In the genomic region with DNA sequence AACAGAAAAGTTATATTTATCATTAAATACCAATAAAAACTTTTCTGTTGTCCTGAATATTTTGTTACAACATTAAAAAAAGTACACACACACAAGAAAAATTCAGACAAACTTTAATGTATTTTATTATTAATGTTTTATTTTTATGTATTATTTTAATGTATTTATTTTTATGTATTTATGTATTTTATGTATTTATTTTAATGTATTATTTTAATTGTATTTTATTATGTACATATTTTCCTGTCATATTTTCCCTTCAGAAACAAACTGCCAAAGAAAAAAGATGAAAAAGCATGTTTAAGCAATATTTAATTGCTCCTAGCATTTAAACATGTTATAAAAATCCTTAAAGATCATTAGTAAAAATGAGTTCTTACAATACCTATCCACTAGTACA, we compare ENCODE assay signal across 20 cellular contexts.
A peak's percentile ranks its signal among the peaks of the same experiment; 100 is the strongest.
DNase-seq lines count a peak whose midpoint lies in the region; ATAC-seq, FAIRE-seq and TF ChIP-seq lines count a peak whose summit lies in the region.
"Had no signal": no experiment of that assay in that cellular context is flagged by ENCODE, and none has a peak within 500 bp of the region (broad histone marks: within the 10 kb centered on the region; RNA-seq: fewer than 3 reads in every experiment).

No MANE protein-coding gene starts in this region.

- peaks cover 65% of the 10 kb centered on the region for H3K4me1 Mint-ChIP-seq in WTC11
- H3K4me1 Mint-ChIP-seq in nephron progenitor cell = peaks cover 77% of the 10 kb centered on the region
- peaks cover 34% of the 10 kb centered on the region for H3K4me1 Mint-ChIP-seq in stimulated activated naive CD8-positive, alpha-beta T cell treated with anti-CD3 and anti-CD28 coated beads, Interleukin-15, amount 100 ng/mL, for 72 hours

- H3K9me2 ChIP-seq in MM.1S (replicated peaks; ENCODE audit: insufficient read depth, low read length) = no peaks in the 10 kb centered on the region

- peak overlapping the region; percentile 52 for H3K4me3 ChIP-seq in MM.1S (ENCODE audit: low read length)
- H3K4me3 ChIP-seq: BLaER1 had no signal

- H3K79me2 ChIP-seq in MM.1S (ENCODE audit: low read length) = peaks cover 69% of the 10 kb centered on the region

- H3K4me3 Mint-ChIP-seq in WTC11 = no peak overlapping the region
- H3K4me3 Mint-ChIP-seq in nephron progenitor cell = no peak overlapping the region
- no peak overlapping the region for H3K4me3 Mint-ChIP-seq in stimulated activated naive CD8-positive, alpha-beta T cell treated with anti-CD3 and anti-CD28 coated beads, Interleukin-15, amount 100 ng/mL, for 72 hours
- H3K4me3 Mint-ChIP-seq: CD4-positive, alpha-beta T cell had no signal

- no peak overlapping the region for H2AFZ ChIP-seq in MM.1S (ENCODE audit: low read length)

- no peak for ATAC-seq in WTC11
- no peak for ATAC-seq in stimulated activated naive CD8-positive, alpha-beta T cell treated with anti-CD3 and anti-CD28 coated beads, Interleukin-15, amount 100 ng/mL, for 72 hours

- H3K27ac Mint-ChIP-seq in WTC11 (no peak overlapping the region), nephron progenitor cell (peak overlapping the region; percentile 18)
- no peak overlapping the region for H3K27ac Mint-ChIP-seq in stimulated activated naive CD8-positive, alpha-beta T cell treated with anti-CD3 and anti-CD28 coated beads, Interleukin-15, amount 100 ng/mL, for 72 hours
- H3K27ac Mint-ChIP-seq: CD4-positive, alpha-beta T cell had no signal

- POLR2A ChIA-PET in WTC11 (lab: Charles Lee) = no interaction called here

- CTCF ChIA-PET in WTC11 (lab: Charles Lee) = interaction anchor here (0.6 kb wide), 1 partner anchor 620 kb away, joined by 4 read pairs; no protein-coding TSS in a partner anchor

- H3K27me3 Mint-ChIP-seq in WTC11 (ENCODE audit: low read depth) = no peaks in the 10 kb centered on the region
- H3K27me3 Mint-ChIP-seq in nephron progenitor cell (ENCODE audit: low read depth, poor library complexity) = no peaks in the 10 kb centered on the region
- no peaks in the 10 kb centered on the region for H3K27me3 Mint-ChIP-seq in stimulated activated naive CD8-positive, alpha-beta T cell treated with anti-CD3 and anti-CD28 coated beads, Interleukin-15, amount 100 ng/mL, for 72 hours
- H3K27me3 Mint-ChIP-seq: CD4-positive, alpha-beta T cell had no signal

- H3K9me3 ChIP-seq in MM.1S (replicated peaks; ENCODE audit: insufficient read depth, low read length) = no peaks in the 10 kb centered on the region

- H3K36me3 Mint-ChIP-seq in WTC11 (peaks cover 9% of the 10 kb centered on the region; the same call in 1 of the 2 replicates), nephron progenitor cell (ENCODE audit: low read depth) (peaks cover 33% of the 10 kb centered on the region)

- no peak for TF ChIP-seq POLR2A in GM12891 (IDR thresholded peaks at IDR 0.05; ENCODE audit: low read depth, low read length)

- peak overlapping the region; percentile 17; the same call in 1 of the 2 replicates for H3K9ac ChIP-seq in MM.1S (ENCODE audit: low read length)
- H3K9ac ChIP-seq: BLaER1 had no signal

- DNase-seq in MM.1S = no peak
- DNase-seq in WTC11 (ENCODE audit: low spot score) = no peak
- DNase-seq in nephron progenitor cell = no peak
- DNase-seq in SK-N-DZ (ENCODE audit: low spot score) = no peak
- no peak for DNase-seq in inferior parietal cortex (ENCODE audit: extremely low spot score)
- no peak for DNase-seq in GM12891 (ENCODE audit: insufficient read length, low spot score)
- DNase-seq in stimulated activated naive CD8-positive, alpha-beta T cell treated with anti-CD3 and anti-CD28 coated beads, Interleukin-15, amount 100 ng/mL, for 72 hours = no peak
- DNase-seq: 8988T; CD4-positive, alpha-beta T cell; NCI-H1105 treated with DMSO at 0.1 percent for 48 hours; NCI-H146; NCI-H1930; NCI-H2107; NCI-H524; NCI-H748 treated with DMSO at 0.1 percent for 48 hours had no signal

- peaks cover 34% of the 10 kb centered on the region for H3K4me1 ChIP-seq in MM.1S (ENCODE audit: low read length)

- H3K4me2 ChIP-seq in MM.1S (ENCODE audit: low read depth, low read length) = peak overlapping the region; percentile 92
- H3K4me2 ChIP-seq: BLaER1 had no signal

- peak overlapping the region; percentile 72; the same call in 1 of the 2 replicates for H3K27ac ChIP-seq in MM.1S (ENCODE audit: low read length)
- H3K27ac ChIP-seq: BLaER1, HL-60 had no signal

- FAIRE-seq in A204.1 (lab: Jason Lieb, UNC) (peak; percentile 94), GM12891 (lab: Jason Lieb, UNC) (no peak)
- FAIRE-seq: D721Med, H54 had no signal

- no peak for TF ChIP-seq CTCF in MM.1S (IDR thresholded peaks at IDR 0.05; ENCODE audit: low read length)
- no peak for TF ChIP-seq CTCF in WTC11 (IDR thresholded peaks at IDR 0.05)
- TF ChIP-seq CTCF in nephron progenitor cell (IDR thresholded peaks at IDR 0.05) = no peak

- H3K9me3 Mint-ChIP-seq in WTC11 (peaks cover 9% of the 10 kb centered on the region), nephron progenitor cell (peaks cover 10% of the 10 kb centered on the region)
- H3K9me3 Mint-ChIP-seq in stimulated activated naive CD8-positive, alpha-beta T cell treated with anti-CD3 and anti-CD28 coated beads, Interleukin-15, amount 100 ng/mL, for 72 hours = peaks cover 15% of the 10 kb centered on the region in 2 donors
- H3K9me3 Mint-ChIP-seq: CD4-positive, alpha-beta T cell had no signal

- H3F3A ChIP-seq in MM.1S (ENCODE audit: insufficient read depth, low read length) = peaks cover 33% of the 10 kb centered on the region

- no peaks in the 10 kb centered on the region for H3K36me3 ChIP-seq in MM.1S (replicated peaks; ENCODE audit: insufficient read depth, low read length)

- no peaks in the 10 kb centered on the region for H3K27me3 ChIP-seq in MM.1S (replicated peaks; ENCODE audit: insufficient read depth, low read length)
- H3K27me3 ChIP-seq: BLaER1 had no signal

- H4K20me1 ChIP-seq in MM.1S (ENCODE audit: insufficient read depth, low read length) = no peaks in the 10 kb centered on the region

TF ChIP-seq in WTC11, 78 proteins besides CTCF, POLR2A, EP300 and RAD21:
- TF ChIP-seq, protein P1, sequence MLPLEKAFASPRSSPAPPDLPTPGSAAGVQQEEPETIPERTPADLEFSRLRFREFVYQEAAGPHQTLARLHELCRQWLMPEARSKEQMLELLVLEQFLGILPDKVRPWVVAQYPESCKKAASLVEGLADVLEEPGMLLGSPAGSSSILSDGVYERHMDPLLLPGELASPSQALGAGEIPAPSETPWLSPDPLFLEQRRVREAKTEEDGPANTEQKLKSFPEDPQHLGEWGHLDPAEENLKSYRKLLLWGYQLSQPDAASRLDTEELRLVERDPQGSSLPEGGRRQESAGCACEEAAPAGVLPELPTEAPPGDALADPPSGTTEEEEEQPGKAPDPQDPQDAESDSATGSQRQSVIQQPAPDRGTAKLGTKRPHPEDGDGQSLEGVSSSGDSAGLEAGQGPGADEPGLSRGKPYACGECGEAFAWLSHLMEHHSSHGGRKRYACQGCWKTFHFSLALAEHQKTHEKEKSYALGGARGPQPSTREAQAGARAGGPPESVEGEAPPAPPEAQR (CRISPR knock-in tag; IDR thresholded peaks at IDR 0.05) = no peak
- TF ChIP-seq HMGA2 (CRISPR knock-in tag; IDR thresholded peaks at IDR 0.05) = peak; percentile 98
- TF ChIP-seq, protein P2, sequence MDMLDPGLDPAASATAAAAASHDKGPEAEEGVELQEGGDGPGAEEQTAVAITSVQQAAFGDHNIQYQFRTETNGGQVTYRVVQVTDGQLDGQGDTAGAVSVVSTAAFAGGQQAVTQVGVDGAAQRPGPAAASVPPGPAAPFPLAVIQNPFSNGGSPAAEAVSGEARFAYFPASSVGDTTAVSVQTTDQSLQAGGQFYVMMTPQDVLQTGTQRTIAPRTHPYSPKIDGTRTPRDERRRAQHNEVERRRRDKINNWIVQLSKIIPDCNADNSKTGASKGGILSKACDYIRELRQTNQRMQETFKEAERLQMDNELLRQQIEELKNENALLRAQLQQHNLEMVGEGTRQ (CRISPR knock-in tag; IDR thresholded peaks at IDR 0.05) = no peak
TF ChIP-seq in WTC11: peak in this region for 1.

TF ChIP-seq in GM12891, 5 proteins besides CTCF, POLR2A, EP300 and RAD21:
- TF ChIP-seq TAF1 (IDR thresholded peaks at IDR 0.05; ENCODE audit: low read depth, low read length) (no peak), PAX5 (IDR thresholded peaks at IDR 0.05; ENCODE audit: insufficient read depth, low read length, severe bottlenecking) (no peak), POLR2AphosphoS5 (IDR thresholded peaks at IDR 0.05; ENCODE audit: low read depth, low read length) (no peak), POU2F2 (IDR thresholded peaks at IDR 0.05; ENCODE audit: low read depth, low read length) (no peak), SPI1 (IDR thresholded peaks at IDR 0.05; ENCODE audit: low read depth, low read length) (no peak)
TF ChIP-seq in GM12891: peak in this region for 0.
